In genomic region chr19:53982611-53983010, GRCh38 we compare ENCODE assay signal across 2 cellular contexts.
TF ChIP-seq lines count a peak whose summit lies in the region.

No MANE protein-coding gene starts in this region.

TF ChIP-seq in IMR-90, 13 proteins besides CTCF, POLR2A, EP300 and RAD21:
- TF ChIP-seq SMC3 (IDR thresholded peaks at IDR 0.05; ENCODE audit: low read depth, low read length), result no peak
- no peak for TF ChIP-seq CEBPB (IDR thresholded peaks at IDR 0.05; ENCODE audit: low read depth, low read length)
- no peak for TF ChIP-seq BHLHE40 (IDR thresholded peaks at IDR 0.05; ENCODE audit: low read depth, low read length)
- TF ChIP-seq MAFK (IDR thresholded peaks at IDR 0.05; ENCODE audit: low read depth, low read length), result no peak
- no peak for TF ChIP-seq USF2 (IDR thresholded peaks at IDR 0.05; ENCODE audit: low read depth, low read length)
- no peak for TF ChIP-seq MAZ (IDR thresholded peaks at IDR 0.05; ENCODE audit: borderline replicate concordance, low read depth, low read length)
- no peak for TF ChIP-seq FOS (IDR thresholded peaks at IDR 0.05; ENCODE audit: low read depth, low read length)
- no peak for TF ChIP-seq ELK1 (IDR thresholded peaks at IDR 0.05; ENCODE audit: borderline replicate concordance, low read depth, low read length)
- TF ChIP-seq NFE2L2 (IDR thresholded peaks at IDR 0.05; ENCODE audit: low read depth, low read length), result no peak

TF ChIP-seq in H1, 55 proteins besides CTCF, POLR2A, EP300 and RAD21:
- TF ChIP-seq CHD7 (IDR thresholded peaks at IDR 0.05; ENCODE audit: insufficient replicate concordance, low read length) (no peak), SIRT6 (IDR thresholded peaks at IDR 0.05; ENCODE audit: low read length) (no peak), CTBP2 (IDR thresholded peaks at IDR 0.05; ENCODE audit: borderline replicate concordance, insufficient read depth, insufficient read length, low read length) (no peak), RXRA (IDR thresholded peaks at IDR 0.05; ENCODE audit: insufficient read depth, low read depth, low read length) (no peak), MAX (IDR thresholded peaks at IDR 0.05) (peak; percentile 31; the same call in 1 of the 2 replicates), KDM1A (IDR thresholded peaks at IDR 0.05; ENCODE audit: borderline replicate concordance, low read length) (no peak), JUN (IDR thresholded peaks at IDR 0.05; ENCODE audit: low read depth, low read length) (no peak)
TF ChIP-seq in H1: peak in this region for 1.
